In the genomic region with DNA sequence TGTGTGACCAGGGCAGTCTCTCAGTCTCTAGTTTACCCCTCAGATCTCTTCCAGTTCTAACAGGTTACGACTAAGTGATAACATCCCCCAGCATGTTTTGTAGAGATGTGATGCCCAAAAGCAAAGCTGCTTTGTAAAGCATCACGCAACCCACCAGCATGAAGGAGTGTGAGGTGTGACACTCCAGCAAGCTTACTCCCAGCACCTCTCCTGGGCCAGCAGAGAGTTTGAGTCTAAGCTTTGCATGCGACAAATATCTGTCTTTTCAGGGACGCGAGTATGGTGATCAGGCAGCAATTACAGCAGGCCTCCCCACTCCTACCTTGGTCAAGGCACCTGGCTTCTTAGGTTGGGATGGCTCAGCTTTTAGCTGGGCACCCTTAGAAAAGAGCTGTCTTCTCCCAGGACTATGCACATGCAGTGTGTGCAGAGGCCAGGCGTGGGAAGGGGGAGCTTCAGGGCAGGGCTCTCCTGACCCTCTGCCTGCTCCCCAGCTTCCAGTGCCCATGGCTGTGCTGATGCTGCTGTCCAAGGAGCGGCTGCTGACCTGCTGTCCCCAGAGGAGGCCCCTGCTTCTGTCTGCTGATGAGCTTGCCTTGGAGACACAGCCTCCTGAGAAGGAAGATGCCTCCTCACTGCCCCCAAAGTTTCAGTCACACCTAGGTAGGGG, we compare ENCODE assay signal across 2 cellular contexts.
TF ChIP-seq lines count a peak whose summit lies in the region.

No MANE protein-coding gene starts in this region.

TF ChIP-seq in SK-N-SH treated with all-trans-retinoic acid at 6 μM for 48 hours, 23 proteins besides CTCF, POLR2A, EP300 and RAD21 (continued from another document):
- TF ChIP-seq, protein P1, sequence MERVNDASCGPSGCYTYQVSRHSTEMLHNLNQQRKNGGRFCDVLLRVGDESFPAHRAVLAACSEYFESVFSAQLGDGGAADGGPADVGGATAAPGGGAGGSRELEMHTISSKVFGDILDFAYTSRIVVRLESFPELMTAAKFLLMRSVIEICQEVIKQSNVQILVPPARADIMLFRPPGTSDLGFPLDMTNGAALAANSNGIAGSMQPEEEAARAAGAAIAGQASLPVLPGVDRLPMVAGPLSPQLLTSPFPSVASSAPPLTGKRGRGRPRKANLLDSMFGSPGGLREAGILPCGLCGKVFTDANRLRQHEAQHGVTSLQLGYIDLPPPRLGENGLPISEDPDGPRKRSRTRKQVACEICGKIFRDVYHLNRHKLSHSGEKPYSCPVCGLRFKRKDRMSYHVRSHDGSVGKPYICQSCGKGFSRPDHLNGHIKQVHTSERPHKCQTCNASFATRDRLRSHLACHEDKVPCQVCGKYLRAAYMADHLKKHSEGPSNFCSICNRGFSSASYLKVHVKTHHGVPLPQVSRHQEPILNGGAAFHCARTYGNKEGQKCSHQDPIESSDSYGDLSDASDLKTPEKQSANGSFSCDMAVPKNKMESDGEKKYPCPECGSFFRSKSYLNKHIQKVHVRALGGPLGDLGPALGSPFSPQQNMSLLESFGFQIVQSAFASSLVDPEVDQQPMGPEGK (CRISPR knock-in tag; IDR thresholded peaks at IDR 0.05; ENCODE audit: borderline replicate concordance) = no peak
- TF ChIP-seq ZNF70 (CRISPR knock-in tag; IDR thresholded peaks at IDR 0.05) = no peak
- TF ChIP-seq ZC3H10 (CRISPR knock-in tag; IDR thresholded peaks at IDR 0.05) = no peak
- no peak for TF ChIP-seq OSR1 (CRISPR knock-in tag; IDR thresholded peaks at IDR 0.05)

TF ChIP-seq in SK-N-SH, 30 proteins besides CTCF, POLR2A, EP300 and RAD21:
- TF ChIP-seq, protein P2, sequence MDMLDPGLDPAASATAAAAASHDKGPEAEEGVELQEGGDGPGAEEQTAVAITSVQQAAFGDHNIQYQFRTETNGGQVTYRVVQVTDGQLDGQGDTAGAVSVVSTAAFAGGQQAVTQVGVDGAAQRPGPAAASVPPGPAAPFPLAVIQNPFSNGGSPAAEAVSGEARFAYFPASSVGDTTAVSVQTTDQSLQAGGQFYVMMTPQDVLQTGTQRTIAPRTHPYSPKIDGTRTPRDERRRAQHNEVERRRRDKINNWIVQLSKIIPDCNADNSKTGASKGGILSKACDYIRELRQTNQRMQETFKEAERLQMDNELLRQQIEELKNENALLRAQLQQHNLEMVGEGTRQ (IDR thresholded peaks at IDR 0.05; ENCODE audit: borderline replicate concordance, low read depth, low read length) = no peak
- TF ChIP-seq GABPA (IDR thresholded peaks at IDR 0.05; ENCODE audit: low read depth) = no peak
- no peak for TF ChIP-seq MXI1 (IDR thresholded peaks at IDR 0.05; ENCODE audit: low read depth, low read length)
- TF ChIP-seq, protein P3, sequence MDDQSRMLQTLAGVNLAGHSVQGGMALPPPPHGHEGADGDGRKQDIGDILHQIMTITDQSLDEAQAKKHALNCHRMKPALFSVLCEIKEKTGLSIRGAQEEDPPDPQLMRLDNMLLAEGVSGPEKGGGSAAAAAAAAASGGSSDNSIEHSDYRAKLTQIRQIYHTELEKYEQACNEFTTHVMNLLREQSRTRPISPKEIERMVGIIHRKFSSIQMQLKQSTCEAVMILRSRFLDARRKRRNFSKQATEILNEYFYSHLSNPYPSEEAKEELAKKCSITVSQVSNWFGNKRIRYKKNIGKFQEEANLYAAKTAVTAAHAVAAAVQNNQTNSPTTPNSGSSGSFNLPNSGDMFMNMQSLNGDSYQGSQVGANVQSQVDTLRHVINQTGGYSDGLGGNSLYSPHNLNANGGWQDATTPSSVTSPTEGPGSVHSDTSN (IDR thresholded peaks at IDR 0.05) = no peak
- no peak for TF ChIP-seq NFIC (IDR thresholded peaks at IDR 0.05; ENCODE audit: borderline replicate concordance)
- TF ChIP-seq FOSL2 (IDR thresholded peaks at IDR 0.05; ENCODE audit: borderline replicate concordance, low read depth) = no peak
- TF ChIP-seq, protein P4, sequence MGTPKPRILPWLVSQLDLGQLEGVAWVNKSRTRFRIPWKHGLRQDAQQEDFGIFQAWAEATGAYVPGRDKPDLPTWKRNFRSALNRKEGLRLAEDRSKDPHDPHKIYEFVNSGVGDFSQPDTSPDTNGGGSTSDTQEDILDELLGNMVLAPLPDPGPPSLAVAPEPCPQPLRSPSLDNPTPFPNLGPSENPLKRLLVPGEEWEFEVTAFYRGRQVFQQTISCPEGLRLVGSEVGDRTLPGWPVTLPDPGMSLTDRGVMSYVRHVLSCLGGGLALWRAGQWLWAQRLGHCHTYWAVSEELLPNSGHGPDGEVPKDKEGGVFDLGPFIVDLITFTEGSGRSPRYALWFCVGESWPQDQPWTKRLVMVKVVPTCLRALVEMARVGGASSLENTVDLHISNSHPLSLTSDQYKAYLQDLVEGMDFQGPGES (IDR thresholded peaks at IDR 0.05; ENCODE audit: low read depth, low read length) = no peak
- TF ChIP-seq POLR2AphosphoS5 (IDR thresholded peaks at IDR 0.05; ENCODE audit: low read depth, low read length) = no peak
- no peak for TF ChIP-seq JUND (IDR thresholded peaks at IDR 0.05)
- TF ChIP-seq RFX5 (IDR thresholded peaks at IDR 0.05; ENCODE audit: low read length) = no peak
- TF ChIP-seq EZH2phosphoT487 (IDR thresholded peaks at IDR 0.05; ENCODE audit: borderline replicate concordance, low read depth) = no peak
- TF ChIP-seq, protein P5, sequence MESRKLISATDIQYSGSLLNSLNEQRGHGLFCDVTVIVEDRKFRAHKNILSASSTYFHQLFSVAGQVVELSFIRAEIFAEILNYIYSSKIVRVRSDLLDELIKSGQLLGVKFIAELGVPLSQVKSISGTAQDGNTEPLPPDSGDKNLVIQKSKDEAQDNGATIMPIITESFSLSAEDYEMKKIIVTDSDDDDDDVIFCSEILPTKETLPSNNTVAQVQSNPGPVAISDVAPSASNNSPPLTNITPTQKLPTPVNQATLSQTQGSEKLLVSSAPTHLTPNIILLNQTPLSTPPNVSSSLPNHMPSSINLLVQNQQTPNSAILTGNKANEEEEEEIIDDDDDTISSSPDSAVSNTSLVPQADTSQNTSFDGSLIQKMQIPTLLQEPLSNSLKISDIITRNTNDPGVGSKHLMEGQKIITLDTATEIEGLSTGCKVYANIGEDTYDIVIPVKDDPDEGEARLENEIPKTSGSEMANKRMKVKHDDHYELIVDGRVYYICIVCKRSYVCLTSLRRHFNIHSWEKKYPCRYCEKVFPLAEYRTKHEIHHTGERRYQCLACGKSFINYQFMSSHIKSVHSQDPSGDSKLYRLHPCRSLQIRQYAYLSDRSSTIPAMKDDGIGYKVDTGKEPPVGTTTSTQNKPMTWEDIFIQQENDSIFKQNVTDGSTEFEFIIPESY (IDR thresholded peaks at IDR 0.05; ENCODE audit: borderline replicate concordance, low read depth) = no peak
- no peak for TF ChIP-seq TAF1 (IDR thresholded peaks at IDR 0.05; ENCODE audit: borderline replicate concordance, low read depth, low read length)
- TF ChIP-seq TEAD4 (IDR thresholded peaks at IDR 0.05; ENCODE audit: borderline replicate concordance, insufficient read depth) = no peak
- TF ChIP-seq, protein P6, sequence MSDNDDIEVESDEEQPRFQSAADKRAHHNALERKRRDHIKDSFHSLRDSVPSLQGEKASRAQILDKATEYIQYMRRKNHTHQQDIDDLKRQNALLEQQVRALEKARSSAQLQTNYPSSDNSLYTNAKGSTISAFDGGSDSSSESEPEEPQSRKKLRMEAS (IDR thresholded peaks at IDR 0.05; ENCODE audit: low read depth) = no peak
